In the genomic region with DNA sequence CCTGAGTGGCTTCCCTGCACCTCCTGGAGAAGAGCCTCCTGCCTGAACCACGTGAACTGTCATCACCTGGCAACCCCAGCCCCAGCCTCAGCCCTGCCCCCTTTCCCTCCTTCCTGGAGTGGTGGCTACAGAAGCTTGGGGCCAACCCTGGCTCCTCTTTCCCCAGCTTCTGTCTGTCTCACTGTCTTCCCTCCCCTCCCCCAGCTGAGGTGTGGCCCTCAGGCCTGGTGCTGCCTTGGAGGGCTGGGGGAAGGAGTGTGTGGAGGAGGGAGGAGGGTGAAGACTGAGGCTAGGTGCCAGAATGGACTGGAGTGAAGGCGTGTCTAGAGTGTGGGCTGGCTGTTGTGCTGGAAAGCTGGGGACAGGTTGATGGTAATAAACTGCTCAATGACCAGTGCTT, we compare ENCODE assay signal across 1 cellular context.
TF ChIP-seq lines count a peak whose summit lies in the region.

No MANE protein-coding gene starts in this region.

TF ChIP-seq in GM23338, 12 proteins besides CTCF, POLR2A, EP300 and RAD21 (continued from another document):
- TF ChIP-seq, protein P1, sequence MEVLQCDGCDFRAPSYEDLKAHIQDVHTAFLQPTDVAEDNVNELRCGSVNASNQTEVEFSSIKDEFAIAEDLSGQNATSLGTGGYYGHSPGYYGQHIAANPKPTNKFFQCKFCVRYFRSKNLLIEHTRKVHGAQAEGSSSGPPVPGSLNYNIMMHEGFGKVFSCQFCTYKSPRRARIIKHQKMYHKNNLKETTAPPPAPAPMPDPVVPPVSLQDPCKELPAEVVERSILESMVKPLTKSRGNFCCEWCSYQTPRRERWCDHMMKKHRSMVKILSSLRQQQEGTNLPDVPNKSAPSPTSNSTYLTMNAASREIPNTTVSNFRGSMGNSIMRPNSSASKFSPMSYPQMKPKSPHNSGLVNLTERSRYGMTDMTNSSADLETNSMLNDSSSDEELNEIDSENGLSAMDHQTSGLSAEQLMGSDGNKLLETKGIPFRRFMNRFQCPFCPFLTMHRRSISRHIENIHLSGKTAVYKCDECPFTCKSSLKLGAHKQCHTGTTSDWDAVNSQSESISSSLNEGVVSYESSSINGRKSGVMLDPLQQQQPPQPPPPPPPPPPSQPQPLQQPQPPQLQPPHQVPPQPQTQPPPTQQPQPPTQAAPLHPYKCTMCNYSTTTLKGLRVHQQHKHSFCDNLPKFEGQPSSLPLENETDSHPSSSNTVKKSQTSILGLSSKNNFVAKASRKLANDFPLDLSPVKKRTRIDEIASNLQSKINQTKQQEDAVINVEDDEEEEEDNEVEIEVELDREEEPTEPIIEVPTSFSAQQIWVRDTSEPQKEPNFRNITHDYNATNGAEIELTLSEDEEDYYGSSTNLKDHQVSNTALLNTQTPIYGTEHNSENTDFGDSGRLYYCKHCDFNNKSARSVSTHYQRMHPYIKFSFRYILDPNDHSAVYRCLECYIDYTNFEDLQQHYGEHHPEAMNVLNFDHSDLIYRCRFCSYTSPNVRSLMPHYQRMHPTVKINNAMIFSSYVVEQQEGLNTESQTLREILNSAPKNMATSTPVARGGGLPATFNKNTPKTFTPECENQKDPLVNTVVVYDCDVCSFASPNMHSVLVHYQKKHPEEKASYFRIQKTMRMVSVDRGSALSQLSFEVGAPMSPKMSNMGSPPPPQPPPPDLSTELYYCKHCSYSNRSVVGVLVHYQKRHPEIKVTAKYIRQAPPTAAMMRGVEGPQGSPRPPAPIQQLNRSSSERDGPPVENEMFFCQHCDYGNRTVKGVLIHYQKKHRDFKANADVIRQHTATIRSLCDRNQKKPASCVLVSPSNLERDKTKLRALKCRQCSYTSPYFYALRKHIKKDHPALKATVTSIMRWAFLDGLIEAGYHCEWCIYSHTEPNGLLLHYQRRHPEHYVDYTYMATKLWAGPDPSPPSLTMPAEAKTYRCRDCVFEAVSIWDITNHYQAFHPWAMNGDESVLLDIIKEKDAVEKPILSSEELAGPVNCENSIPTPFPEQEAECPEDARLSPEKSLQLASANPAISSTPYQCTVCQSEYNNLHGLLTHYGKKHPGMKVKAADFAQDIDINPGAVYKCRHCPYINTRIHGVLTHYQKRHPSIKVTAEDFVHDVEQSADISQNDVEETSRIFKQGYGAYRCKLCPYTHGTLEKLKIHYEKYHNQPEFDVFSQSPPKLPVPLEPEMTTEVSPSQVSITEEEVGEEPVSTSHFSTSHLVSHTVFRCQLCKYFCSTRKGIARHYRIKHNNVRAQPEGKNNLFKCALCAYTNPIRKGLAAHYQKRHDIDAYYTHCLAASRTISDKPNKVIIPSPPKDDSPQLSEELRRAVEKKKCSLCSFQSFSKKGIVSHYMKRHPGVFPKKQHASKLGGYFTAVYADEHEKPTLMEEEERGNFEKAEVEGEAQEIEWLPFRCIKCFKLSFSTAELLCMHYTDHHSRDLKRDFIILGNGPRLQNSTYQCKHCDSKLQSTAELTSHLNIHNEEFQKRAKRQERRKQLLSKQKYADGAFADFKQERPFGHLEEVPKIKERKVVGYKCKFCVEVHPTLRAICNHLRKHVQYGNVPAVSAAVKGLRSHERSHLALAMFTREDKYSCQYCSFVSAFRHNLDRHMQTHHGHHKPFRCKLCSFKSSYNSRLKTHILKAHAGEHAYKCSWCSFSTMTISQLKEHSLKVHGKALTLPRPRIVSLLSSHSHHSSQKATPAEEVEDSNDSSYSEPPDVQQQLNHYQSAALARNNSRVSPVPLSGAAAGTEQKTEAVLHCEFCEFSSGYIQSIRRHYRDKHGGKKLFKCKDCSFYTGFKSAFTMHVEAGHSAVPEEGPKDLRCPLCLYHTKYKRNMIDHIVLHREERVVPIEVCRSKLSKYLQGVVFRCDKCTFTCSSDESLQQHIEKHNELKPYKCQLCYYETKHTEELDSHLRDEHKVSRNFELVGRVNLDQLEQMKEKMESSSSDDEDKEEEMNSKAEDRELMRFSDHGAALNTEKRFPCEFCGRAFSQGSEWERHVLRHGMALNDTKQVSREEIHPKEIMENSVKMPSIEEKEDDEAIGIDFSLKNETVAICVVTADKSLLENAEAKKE (CRISPR knock-in tag; IDR thresholded peaks at IDR 0.05) = no peak
- TF ChIP-seq EZH2 (IDR thresholded peaks at IDR 0.05; ENCODE audit: low read depth, unreplicated experiment) (no peak), EZH2phosphoT487 (IDR thresholded peaks at IDR 0.05; ENCODE audit: unreplicated experiment) (no peak), CREB1 (CRISPR knock-in tag; IDR thresholded peaks at IDR 0.05; ENCODE audit: low read depth) (no peak), STAT1 (IDR thresholded peaks at IDR 0.05; ENCODE audit: unreplicated experiment) (no peak), POLR2AphosphoS5 (IDR thresholded peaks at IDR 0.05; ENCODE audit: low read depth) (no peak)
- TF ChIP-seq, protein P2, sequence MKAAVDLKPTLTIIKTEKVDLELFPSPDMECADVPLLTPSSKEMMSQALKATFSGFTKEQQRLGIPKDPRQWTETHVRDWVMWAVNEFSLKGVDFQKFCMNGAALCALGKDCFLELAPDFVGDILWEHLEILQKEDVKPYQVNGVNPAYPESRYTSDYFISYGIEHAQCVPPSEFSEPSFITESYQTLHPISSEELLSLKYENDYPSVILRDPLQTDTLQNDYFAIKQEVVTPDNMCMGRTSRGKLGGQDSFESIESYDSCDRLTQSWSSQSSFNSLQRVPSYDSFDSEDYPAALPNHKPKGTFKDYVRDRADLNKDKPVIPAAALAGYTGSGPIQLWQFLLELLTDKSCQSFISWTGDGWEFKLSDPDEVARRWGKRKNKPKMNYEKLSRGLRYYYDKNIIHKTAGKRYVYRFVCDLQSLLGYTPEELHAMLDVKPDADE (IDR thresholded peaks at IDR 0.05) = no peak
